In genomic region chr14:77153802-77154201, GRCh38 we compare ENCODE assay signal across 24 cellular contexts. TPM values are rescaled to one million over a fixed set of nuclear protein-coding genes. Genes with fewer than 3 reads are reported as not detected.
"Had no signal": no experiment of that assay in that cellular context is flagged by ENCODE, and none has a peak within 500 bp of the region (broad histone marks: within the 10 kb centered on the region; RNA-seq: fewer than 3 reads in every experiment).

No MANE protein-coding gene starts in this region.

- H3K4me3 ChIP-seq: PC-9, Peyer's patch, SJSA1, SK-N-MC had no signal

- H2AFZ ChIP-seq: PC-9 had no signal

- ATAC-seq: Right ventricle myocardium inferior had no signal

- H3K4me2 ChIP-seq: PC-9 had no signal

- H3K27ac Mint-ChIP-seq: IgD-negative memory B cell had no signal

- H3K4me1 ChIP-seq: Peyer's patch had no signal

- H3K9me3 ChIP-seq: Peyer's patch, SJSA1 had no signal

- H3K27ac ChIP-seq: HL-60, PC-9, Peyer's patch, SJSA1, SK-N-MC had no signal

- H3K36me3 ChIP-seq: Peyer's patch, SJSA1 had no signal

- FAIRE-seq: HTR-8/SVneo had no signal

- DNase-seq: KBM-7; MV-4-11; NCI-H1048; NCI-H1105; NCI-H187; NCI-H2029 treated with DMSO at 0.1 percent for 48 hours; NCI-H2171 treated with DMSO at 0.1 percent for 48 hours; NCI-H446 treated with DMSO at 0.1 percent for 48 hours; NCI-H510A treated with DMSO at 0.1 percent for 48 hours; NCI-H526; NCI-H82; NK-92 treated with Interleukin-12 subunit alpha and Interleukin-12 subunit beta, amount 100 ng/mL, for 24 hours; OCI-M1; PC-9; SHP77 treated with DMSO at 0.1 percent for 48 hours had no signal

- H3K36me3 Mint-ChIP-seq: IgD-negative memory B cell had no signal

- H3K4me3 Mint-ChIP-seq: IgD-negative memory B cell had no signal

- H3K27me3 ChIP-seq: Peyer's patch, SJSA1 had no signal

RNA-seq across cellular contexts. Expression of gene ZDHHC22, which starts 12.2 kb away (rescaled TPM):
- total RNA-seq: MCF 10A, PC-9, Right ventricle myocardium inferior, RPMI7951 had no signal
- polyA plus RNA-seq: IgD-negative memory B cell had no signal

RNA-seq across cellular contexts. Expression of gene TMEM63C, which starts 27.8 kb away (rescaled TPM):
- total RNA-seq: RPMI7951 had no signal
